In the genomic region with DNA sequence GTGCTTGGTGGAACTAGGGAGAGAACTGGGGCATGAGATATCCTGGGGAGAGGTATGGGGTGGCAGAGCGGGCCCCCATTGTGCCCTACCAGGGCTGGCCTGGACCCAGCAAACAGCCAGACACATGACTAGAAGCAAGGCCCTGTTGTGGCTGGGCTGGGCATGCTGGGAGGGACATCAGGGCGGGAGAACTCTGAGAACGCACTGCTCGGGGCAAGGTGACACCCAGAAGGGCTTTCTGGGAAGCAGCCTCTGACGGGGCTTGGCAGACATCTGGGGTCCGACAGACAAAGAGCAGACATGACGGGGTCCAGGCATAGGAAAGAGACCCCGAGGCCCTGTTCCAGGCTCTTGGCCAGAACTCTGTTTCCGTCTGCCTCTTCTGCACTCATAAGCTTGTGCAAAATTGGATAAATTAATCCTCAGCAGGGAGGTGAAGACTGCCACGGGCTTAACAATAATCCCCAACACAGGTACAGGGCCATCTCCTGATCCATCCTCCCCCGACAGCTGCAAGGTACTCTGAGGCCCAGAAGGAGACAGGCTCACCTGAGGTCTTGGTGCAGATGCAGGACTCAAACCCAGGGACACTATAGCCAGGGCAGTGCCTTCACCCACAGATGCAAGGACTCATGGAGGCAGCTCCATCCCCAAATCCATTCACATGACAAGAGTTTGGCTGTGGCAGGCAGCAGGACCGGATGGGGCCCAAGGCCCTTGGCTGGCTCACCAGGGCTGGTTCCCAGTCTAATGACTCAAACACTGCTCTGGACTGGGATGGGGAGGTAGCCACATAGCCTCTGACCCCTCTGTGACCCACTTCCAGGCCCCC, we compare ENCODE assay signal across 1 cellular context.
TF ChIP-seq lines count a peak whose summit lies in the region.

No MANE protein-coding gene starts in this region.

TF ChIP-seq in HepG2, 621 proteins besides CTCF, POLR2A, EP300 and RAD21 (continued from another document and continues in another):
- TF ChIP-seq, protein P1, sequence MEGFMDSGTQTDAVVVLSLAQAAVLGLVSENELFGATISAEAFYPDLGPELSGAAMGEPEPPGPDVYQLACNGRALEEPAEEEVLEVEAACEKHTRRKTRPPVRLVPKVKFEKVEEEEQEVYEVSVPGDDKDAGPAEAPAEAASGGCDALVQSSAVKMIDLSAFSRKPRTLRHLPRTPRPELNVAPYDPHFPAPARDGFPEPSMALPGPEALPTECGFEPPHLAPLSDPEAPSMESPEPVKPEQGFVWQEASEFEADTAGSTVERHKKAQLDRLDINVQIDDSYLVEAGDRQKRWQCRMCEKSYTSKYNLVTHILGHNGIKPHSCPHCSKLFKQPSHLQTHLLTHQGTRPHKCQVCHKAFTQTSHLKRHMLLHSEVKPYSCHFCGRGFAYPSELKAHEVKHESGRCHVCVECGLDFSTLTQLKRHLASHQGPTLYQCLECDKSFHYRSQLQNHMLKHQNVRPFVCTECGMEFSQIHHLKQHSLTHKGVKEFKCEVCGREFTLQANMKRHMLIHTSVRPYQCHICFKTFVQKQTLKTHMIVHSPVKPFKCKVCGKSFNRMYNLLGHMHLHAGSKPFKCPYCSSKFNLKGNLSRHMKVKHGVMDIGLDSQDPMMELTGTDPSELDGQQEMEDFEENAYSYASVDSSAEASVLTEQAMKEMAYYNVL (CRISPR knock-in tag; IDR thresholded peaks at IDR 0.05; ENCODE audit: borderline replicate concordance) = no peak
- TF ChIP-seq, protein P2, sequence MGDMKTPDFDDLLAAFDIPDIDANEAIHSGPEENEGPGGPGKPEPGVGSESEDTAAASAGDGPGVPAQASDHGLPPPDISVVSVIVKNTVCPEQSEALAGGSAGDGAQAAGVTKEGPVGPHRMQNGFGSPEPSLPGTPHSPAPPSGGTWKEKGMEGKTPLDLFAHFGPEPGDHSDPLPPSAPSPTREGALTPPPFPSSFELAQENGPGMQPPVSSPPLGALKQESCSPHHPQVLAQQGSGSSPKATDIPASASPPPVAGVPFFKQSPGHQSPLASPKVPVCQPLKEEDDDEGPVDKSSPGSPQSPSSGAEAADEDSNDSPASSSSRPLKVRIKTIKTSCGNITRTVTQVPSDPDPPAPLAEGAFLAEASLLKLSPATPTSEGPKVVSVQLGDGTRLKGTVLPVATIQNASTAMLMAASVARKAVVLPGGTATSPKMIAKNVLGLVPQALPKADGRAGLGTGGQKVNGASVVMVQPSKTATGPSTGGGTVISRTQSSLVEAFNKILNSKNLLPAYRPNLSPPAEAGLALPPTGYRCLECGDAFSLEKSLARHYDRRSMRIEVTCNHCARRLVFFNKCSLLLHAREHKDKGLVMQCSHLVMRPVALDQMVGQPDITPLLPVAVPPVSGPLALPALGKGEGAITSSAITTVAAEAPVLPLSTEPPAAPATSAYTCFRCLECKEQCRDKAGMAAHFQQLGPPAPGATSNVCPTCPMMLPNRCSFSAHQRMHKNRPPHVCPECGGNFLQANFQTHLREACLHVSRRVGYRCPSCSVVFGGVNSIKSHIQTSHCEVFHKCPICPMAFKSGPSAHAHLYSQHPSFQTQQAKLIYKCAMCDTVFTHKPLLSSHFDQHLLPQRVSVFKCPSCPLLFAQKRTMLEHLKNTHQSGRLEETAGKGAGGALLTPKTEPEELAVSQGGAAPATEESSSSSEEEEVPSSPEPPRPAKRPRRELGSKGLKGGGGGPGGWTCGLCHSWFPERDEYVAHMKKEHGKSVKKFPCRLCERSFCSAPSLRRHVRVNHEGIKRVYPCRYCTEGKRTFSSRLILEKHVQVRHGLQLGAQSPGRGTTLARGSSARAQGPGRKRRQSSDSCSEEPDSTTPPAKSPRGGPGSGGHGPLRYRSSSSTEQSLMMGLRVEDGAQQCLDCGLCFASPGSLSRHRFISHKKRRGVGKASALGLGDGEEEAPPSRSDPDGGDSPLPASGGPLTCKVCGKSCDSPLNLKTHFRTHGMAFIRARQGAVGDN (CRISPR knock-in tag; IDR thresholded peaks at IDR 0.05) = peak; percentile 61; the same call in 1 of the 2 replicates
- TF ChIP-seq ZBTB8A (CRISPR knock-in tag; IDR thresholded peaks at IDR 0.05; ENCODE audit: borderline replicate concordance, low read depth) = no peak
- TF ChIP-seq, protein P3, sequence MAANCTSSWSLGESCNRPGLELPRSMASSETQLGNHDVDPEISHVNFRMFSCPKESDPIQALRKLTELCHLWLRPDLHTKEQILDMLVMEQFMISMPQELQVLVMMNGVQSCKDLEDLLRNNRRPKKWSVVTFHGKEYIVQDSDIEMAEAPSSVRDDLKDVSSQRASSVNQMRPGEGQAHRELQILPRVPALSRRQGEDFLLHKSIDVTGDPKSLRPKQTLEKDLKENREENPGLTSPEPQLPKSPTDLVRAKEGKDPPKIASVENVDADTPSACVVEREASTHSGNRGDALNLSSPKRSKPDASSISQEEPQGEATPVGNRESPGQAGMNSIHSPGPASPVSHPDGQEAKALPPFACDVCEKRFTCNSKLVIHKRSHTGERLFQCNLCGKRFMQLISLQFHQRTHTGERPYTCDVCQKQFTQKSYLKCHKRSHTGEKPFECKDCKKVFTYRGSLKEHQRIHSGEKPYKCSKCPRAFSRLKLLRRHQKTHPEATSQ (CRISPR knock-in tag; IDR thresholded peaks at IDR 0.05; ENCODE audit: borderline replicate concordance) = 0 out of 2 replicates have a peak, but pooled peaks have one; percentile 6
- no peak for TF ChIP-seq SATB2 (CRISPR knock-in tag; IDR thresholded peaks at IDR 0.05)
- TF ChIP-seq, protein P4, sequence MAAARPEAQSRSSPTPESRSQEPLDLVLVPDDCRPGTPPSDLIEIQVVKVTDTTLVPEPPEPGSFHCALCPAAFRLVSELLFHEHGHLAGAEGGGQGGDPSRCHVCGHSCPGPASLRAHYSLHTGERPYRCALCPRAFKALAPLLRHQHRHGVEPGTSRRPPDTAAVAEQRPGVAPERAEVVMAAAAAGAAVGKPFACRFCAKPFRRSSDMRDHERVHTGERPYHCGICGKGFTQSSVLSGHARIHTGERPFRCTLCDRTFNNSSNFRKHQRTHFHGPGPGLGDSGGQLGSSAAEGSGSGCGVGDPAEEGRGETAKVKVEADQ (CRISPR knock-in tag; IDR thresholded peaks at IDR 0.05; ENCODE audit: borderline replicate concordance) = no peak
- no peak for TF ChIP-seq FLYWCH1 (CRISPR knock-in tag; IDR thresholded peaks at IDR 0.05)
- TF ChIP-seq, protein P5, sequence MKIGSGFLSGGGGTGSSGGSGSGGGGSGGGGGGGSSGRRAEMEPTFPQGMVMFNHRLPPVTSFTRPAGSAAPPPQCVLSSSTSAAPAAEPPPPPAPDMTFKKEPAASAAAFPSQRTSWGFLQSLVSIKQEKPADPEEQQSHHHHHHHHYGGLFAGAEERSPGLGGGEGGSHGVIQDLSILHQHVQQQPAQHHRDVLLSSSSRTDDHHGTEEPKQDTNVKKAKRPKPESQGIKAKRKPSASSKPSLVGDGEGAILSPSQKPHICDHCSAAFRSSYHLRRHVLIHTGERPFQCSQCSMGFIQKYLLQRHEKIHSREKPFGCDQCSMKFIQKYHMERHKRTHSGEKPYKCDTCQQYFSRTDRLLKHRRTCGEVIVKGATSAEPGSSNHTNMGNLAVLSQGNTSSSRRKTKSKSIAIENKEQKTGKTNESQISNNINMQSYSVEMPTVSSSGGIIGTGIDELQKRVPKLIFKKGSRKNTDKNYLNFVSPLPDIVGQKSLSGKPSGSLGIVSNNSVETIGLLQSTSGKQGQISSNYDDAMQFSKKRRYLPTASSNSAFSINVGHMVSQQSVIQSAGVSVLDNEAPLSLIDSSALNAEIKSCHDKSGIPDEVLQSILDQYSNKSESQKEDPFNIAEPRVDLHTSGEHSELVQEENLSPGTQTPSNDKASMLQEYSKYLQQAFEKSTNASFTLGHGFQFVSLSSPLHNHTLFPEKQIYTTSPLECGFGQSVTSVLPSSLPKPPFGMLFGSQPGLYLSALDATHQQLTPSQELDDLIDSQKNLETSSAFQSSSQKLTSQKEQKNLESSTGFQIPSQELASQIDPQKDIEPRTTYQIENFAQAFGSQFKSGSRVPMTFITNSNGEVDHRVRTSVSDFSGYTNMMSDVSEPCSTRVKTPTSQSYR (CRISPR knock-in tag; IDR thresholded peaks at IDR 0.05; ENCODE audit: borderline replicate concordance) = no peak
- no peak for TF ChIP-seq TEAD2 (CRISPR knock-in tag; IDR thresholded peaks at IDR 0.05)
- TF ChIP-seq ZNF724P (CRISPR knock-in tag; IDR thresholded peaks at IDR 0.05; ENCODE audit: borderline replicate concordance) = 0 out of 2 replicates have a peak, but pooled peaks have one; percentile 41
- 0 out of 2 replicates have a peak, but pooled peaks have one; percentile 5 for TF ChIP-seq ZNF431 (CRISPR knock-in tag; IDR thresholded peaks at IDR 0.05; ENCODE audit: borderline replicate concordance, low read depth)
- TF ChIP-seq, protein P6, sequence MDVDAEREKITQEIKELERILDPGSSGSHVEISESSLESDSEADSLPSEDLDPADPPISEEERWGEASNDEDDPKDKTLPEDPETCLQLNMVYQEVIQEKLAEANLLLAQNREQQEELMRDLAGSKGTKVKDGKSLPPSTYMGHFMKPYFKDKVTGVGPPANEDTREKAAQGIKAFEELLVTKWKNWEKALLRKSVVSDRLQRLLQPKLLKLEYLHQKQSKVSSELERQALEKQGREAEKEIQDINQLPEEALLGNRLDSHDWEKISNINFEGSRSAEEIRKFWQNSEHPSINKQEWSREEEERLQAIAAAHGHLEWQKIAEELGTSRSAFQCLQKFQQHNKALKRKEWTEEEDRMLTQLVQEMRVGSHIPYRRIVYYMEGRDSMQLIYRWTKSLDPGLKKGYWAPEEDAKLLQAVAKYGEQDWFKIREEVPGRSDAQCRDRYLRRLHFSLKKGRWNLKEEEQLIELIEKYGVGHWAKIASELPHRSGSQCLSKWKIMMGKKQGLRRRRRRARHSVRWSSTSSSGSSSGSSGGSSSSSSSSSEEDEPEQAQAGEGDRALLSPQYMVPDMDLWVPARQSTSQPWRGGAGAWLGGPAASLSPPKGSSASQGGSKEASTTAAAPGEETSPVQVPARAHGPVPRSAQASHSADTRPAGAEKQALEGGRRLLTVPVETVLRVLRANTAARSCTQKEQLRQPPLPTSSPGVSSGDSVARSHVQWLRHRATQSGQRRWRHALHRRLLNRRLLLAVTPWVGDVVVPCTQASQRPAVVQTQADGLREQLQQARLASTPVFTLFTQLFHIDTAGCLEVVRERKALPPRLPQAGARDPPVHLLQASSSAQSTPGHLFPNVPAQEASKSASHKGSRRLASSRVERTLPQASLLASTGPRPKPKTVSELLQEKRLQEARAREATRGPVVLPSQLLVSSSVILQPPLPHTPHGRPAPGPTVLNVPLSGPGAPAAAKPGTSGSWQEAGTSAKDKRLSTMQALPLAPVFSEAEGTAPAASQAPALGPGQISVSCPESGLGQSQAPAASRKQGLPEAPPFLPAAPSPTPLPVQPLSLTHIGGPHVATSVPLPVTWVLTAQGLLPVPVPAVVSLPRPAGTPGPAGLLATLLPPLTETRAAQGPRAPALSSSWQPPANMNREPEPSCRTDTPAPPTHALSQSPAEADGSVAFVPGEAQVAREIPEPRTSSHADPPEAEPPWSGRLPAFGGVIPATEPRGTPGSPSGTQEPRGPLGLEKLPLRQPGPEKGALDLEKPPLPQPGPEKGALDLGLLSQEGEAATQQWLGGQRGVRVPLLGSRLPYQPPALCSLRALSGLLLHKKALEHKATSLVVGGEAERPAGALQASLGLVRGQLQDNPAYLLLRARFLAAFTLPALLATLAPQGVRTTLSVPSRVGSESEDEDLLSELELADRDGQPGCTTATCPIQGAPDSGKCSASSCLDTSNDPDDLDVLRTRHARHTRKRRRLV (CRISPR knock-in tag; IDR thresholded peaks at IDR 0.05) = no peak
- TF ChIP-seq HDAC1 (CRISPR knock-in tag; IDR thresholded peaks at IDR 0.05) = 0 out of 2 replicates have a peak, but pooled peaks have one; percentile 35
- no peak for TF ChIP-seq ZNF660 (CRISPR knock-in tag; IDR thresholded peaks at IDR 0.05; ENCODE audit: borderline replicate concordance, low read depth)
- no peak for TF ChIP-seq ZNF772 (CRISPR knock-in tag; IDR thresholded peaks at IDR 0.05)
- 0 out of 2 replicates have a peak, but pooled peaks have one; percentile 34 for TF ChIP-seq RBFOX2 (IDR thresholded peaks at IDR 0.05; ENCODE audit: low read depth, low read length)
- TF ChIP-seq, protein P7, sequence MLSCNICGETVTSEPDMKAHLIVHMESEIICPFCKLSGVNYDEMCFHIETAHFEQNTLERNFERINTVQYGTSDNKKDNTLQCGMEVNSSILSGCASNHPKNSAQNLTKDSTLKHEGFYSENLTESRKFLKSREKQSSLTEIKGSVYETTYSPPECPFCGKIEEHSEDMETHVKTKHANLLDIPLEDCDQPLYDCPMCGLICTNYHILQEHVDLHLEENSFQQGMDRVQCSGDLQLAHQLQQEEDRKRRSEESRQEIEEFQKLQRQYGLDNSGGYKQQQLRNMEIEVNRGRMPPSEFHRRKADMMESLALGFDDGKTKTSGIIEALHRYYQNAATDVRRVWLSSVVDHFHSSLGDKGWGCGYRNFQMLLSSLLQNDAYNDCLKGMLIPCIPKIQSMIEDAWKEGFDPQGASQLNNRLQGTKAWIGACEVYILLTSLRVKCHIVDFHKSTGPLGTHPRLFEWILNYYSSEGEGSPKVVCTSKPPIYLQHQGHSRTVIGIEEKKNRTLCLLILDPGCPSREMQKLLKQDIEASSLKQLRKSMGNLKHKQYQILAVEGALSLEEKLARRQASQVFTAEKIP (CRISPR knock-in tag; IDR thresholded peaks at IDR 0.05; ENCODE audit: borderline replicate concordance) = no peak
- TF ChIP-seq, protein P8, sequence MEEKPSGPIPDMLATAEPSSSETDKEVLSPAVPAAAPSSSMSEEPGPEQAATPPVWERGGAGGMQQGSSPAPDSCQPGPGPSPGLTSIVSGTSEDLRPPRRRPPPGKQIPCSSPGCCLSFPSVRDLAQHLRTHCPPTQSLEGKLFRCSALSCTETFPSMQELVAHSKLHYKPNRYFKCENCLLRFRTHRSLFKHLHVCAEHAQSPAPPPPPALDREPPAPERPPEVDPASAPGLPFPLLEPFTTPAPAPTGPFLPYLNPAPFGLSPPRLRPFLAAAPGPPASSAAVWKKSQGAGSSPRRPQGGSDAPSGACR (CRISPR knock-in tag; IDR thresholded peaks at IDR 0.05) = 0 out of 2 replicates have a peak, but pooled peaks have one; percentile 1
- peak; percentile 27; the same call in 1 of the 2 replicates for TF ChIP-seq ZNF768 (CRISPR knock-in tag; IDR thresholded peaks at IDR 0.05)
- TF ChIP-seq ZNF816 (CRISPR knock-in tag; IDR thresholded peaks at IDR 0.05; ENCODE audit: borderline replicate concordance) = no peak
- TF ChIP-seq, protein P9, sequence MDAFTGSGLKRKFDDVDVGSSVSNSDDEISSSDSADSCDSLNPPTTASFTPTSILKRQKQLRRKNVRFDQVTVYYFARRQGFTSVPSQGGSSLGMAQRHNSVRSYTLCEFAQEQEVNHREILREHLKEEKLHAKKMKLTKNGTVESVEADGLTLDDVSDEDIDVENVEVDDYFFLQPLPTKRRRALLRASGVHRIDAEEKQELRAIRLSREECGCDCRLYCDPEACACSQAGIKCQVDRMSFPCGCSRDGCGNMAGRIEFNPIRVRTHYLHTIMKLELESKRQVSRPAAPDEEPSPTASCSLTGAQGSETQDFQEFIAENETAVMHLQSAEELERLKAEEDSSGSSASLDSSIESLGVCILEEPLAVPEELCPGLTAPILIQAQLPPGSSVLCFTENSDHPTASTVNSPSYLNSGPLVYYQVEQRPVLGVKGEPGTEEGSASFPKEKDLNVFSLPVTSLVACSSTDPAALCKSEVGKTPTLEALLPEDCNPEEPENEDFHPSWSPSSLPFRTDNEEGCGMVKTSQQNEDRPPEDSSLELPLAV (CRISPR knock-in tag; conservative IDR thresholded peaks at IDR 0.05; ENCODE audit: low read depth) = no peak
- no peak for TF ChIP-seq ZNF343 (CRISPR knock-in tag; IDR thresholded peaks at IDR 0.05)
- TF ChIP-seq ZNF10 (CRISPR knock-in tag; IDR thresholded peaks at IDR 0.05; ENCODE audit: borderline replicate concordance, low read depth) = no peak
- TF ChIP-seq ZBTB38 (CRISPR knock-in tag; IDR thresholded peaks at IDR 0.05) = peak; percentile 3; the same call in 1 of the 2 replicates
- peak; percentile 55; the same call in 1 of the 2 replicates for TF ChIP-seq ZNF501 (CRISPR knock-in tag; IDR thresholded peaks at IDR 0.05)
